Comparison of ENCODE assay signal across 9 cellular contexts in genomic region chr15:31472636-31473383, GRCh38.
A peak's percentile ranks its signal among the peaks of the same experiment; 100 is the strongest.
DNase-seq lines count a peak whose midpoint lies in the region; ATAC-seq, FAIRE-seq and TF ChIP-seq lines count a peak whose summit lies in the region.
"Had no signal": no experiment of that assay in that cellular context is flagged by ENCODE, and none has a peak within 500 bp of the region (broad histone marks: within the 10 kb centered on the region; RNA-seq: fewer than 3 reads in every experiment).

No MANE protein-coding gene starts in this region.

- H3K9me3 ChIP-seq in endothelial cell of umbilical vein (replicated peaks; ENCODE audit: control insufficient read depth, insufficient read depth, low read length), result no peaks in the 10 kb centered on the region
- no peaks in the 10 kb centered on the region for H3K9me3 ChIP-seq in skeletal muscle satellite cell (replicated peaks; ENCODE audit: low read length)

- dilution Hi-C loops in endothelial cell of umbilical vein (cut with MboI; ENCODE audit: extremely low pct_ligation_motif_present, low sequenced_read_pairs), result no loop called here

- H3K36me3 ChIP-seq in endothelial cell of umbilical vein (ENCODE audit: control insufficient read depth in 2 of 2, extremely low read depth in 1 of 2, insufficient read depth in 2 of 2, low read length in 2 of 2) (no peaks in the 10 kb centered on the region), skeletal muscle satellite cell (ENCODE audit: insufficient read depth, low read length) (no peaks in the 10 kb centered on the region)

- H3K4me2 ChIP-seq in endothelial cell of umbilical vein (ENCODE audit: insufficient read depth, low read length) (no peak overlapping the region), skeletal muscle satellite cell (ENCODE audit: low read length) (no peak overlapping the region)

- H3K9ac ChIP-seq in endothelial cell of umbilical vein (replicated peaks; ENCODE audit: extremely low read depth, insufficient read depth, low read length), result no peak overlapping the region
- peak overlapping the region; percentile 11 for H3K9ac ChIP-seq in skeletal muscle satellite cell (ENCODE audit: low read depth, low read length)

- H4K20me1 ChIP-seq in endothelial cell of umbilical vein (replicated peaks; ENCODE audit: control insufficient read depth, extremely low read depth, insufficient read depth, low read length), result no peaks in the 10 kb centered on the region

- intact Hi-C loops in endothelial cell of umbilical vein (cut with micrococcal nuclease), result no loop called here

- no TSS peak for BruUV-seq in endothelial cell of umbilical vein (replicated peaks; lab: Mats Ljungman, UMichigan)

- no peaks in the 10 kb centered on the region for H3K79me2 ChIP-seq in endothelial cell of umbilical vein (ENCODE audit: control insufficient read depth, insufficient read depth, low read length)

- CTCF ChIA-PET in endothelial cell of umbilical vein (lab: Charles Lee), result interaction anchor here (0.7 to 2.2 kb wide), 5 partner anchors 10 to 38 kb away, joined by 3 to 9 read pairs (median 5); no protein-coding TSS in a partner anchor

- no peak for FAIRE-seq in endothelial cell of umbilical vein (lab: Jason Lieb, UNC)
- FAIRE-seq: colon had no signal

- no peak for TF ChIP-seq POLR2A in endothelial cell of umbilical vein (IDR thresholded peaks at IDR 0.05; ENCODE audit: low read depth, low read length)

- POLR2A ChIA-PET in endothelial cell of umbilical vein (lab: Charles Lee), result no interaction called here

- H2AFZ ChIP-seq in endothelial cell of umbilical vein (ENCODE audit: low read depth, low read length), result no peak overlapping the region

- ATAC-seq in GM19023 (IDR thresholded peaks at IDR 0.05; ENCODE audit: unreplicated experiment), result peak; percentile 92
- peak; percentile 78 for ATAC-seq in HG03060 (IDR thresholded peaks at IDR 0.05; ENCODE audit: low read depth, unreplicated experiment)

- no peaks in the 10 kb centered on the region for H3K9me1 ChIP-seq in endothelial cell of umbilical vein (replicated peaks; ENCODE audit: control insufficient read depth, extremely low read depth, insufficient read depth, low read length)

- TF ChIP-seq CTCF in endothelial cell of umbilical vein (IDR thresholded peaks at IDR 0.05; ENCODE audit: extremely low read depth in 1 of 2, insufficient read depth in 1 of 2, low read depth in 1 of 2, low read length in 2 of 2), result no peak

- peak; percentile 74 for DNase-seq in AG20443 (ENCODE audit: low spot score)
- peak; percentile 37 for DNase-seq in activated CD4-positive, CD25-positive, alpha-beta regulatory T cell treated with anti-CD3 and anti-CD28 coated beads, Interleukin-2, amount 50 U/mL, for 72 hours
- peak; percentile 10 for DNase-seq in endothelial cell of umbilical vein (ENCODE audit: low read depth, low spot score)
- DNase-seq in DMS79 (lab: John Stamatoyannopoulos, UW), result no peak
- no peak for DNase-seq in A172 (ENCODE audit: low spot score)

- H3K27ac ChIP-seq in endothelial cell of umbilical vein (ENCODE audit: insufficient read depth, low read depth, low read length), result no peak overlapping the region

- H3K4me3 ChIP-seq in endothelial cell of umbilical vein (replicated peaks in 1 of 3; ENCODE audit: insufficient read depth in 1 of 3, low read depth in 1 of 3, low read length in 3 of 3), result no peak overlapping the region
- no peak overlapping the region for H3K4me3 ChIP-seq in skeletal muscle satellite cell (ENCODE audit: low read length)

- H3K4me1 ChIP-seq in endothelial cell of umbilical vein (ENCODE audit: control insufficient read depth, extremely low read depth, insufficient read depth, low read length), result no peaks in the 10 kb centered on the region
- peaks cover 21% of the 10 kb centered on the region for H3K4me1 ChIP-seq in skeletal muscle satellite cell (ENCODE audit: control insufficient read depth, insufficient read depth, low read length)

- H3K27me3 ChIP-seq in endothelial cell of umbilical vein (ENCODE audit: control insufficient read depth in 2 of 2, insufficient read depth in 2 of 2, low read length in 2 of 2) (peaks cover 2 to 5% of the 10 kb centered on the region in 2 experiments), skeletal muscle satellite cell (ENCODE audit: control insufficient read depth, insufficient read depth, low read length) (peaks cover 32% of the 10 kb centered on the region)

TF ChIP-seq in endothelial cell of umbilical vein, 7 proteins besides CTCF, POLR2A, EP300 and RAD21:
- TF ChIP-seq, protein P1, sequence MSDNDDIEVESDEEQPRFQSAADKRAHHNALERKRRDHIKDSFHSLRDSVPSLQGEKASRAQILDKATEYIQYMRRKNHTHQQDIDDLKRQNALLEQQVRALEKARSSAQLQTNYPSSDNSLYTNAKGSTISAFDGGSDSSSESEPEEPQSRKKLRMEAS (IDR thresholded peaks at IDR 0.05; ENCODE audit: insufficient read depth, insufficient read length), result no peak
- TF ChIP-seq MYC (IDR thresholded peaks at IDR 0.05; ENCODE audit: low read depth, low read length), result no peak
- TF ChIP-seq FOS (IDR thresholded peaks at IDR 0.05; ENCODE audit: borderline replicate concordance, insufficient read depth, low read length), result no peak

Comparison
In these comparisons a context has a peak if more than half of its experiments do, and no peak if none do; other contexts are left out.
1. DNase-seq: peak in AG20443 (single experiment), activated CD4-positive, CD25-positive, alpha-beta regulatory T cell treated with anti-CD3 and anti-CD28 coated beads, Interleukin-2, amount 50 U/mL, for 72 hours (single experiment) and endothelial cell of umbilical vein (single experiment); none in DMS79 (single experiment) and A172 (single experiment).